8 cellular contexts compared by ENCODE assay signal in the genomic region with DNA sequence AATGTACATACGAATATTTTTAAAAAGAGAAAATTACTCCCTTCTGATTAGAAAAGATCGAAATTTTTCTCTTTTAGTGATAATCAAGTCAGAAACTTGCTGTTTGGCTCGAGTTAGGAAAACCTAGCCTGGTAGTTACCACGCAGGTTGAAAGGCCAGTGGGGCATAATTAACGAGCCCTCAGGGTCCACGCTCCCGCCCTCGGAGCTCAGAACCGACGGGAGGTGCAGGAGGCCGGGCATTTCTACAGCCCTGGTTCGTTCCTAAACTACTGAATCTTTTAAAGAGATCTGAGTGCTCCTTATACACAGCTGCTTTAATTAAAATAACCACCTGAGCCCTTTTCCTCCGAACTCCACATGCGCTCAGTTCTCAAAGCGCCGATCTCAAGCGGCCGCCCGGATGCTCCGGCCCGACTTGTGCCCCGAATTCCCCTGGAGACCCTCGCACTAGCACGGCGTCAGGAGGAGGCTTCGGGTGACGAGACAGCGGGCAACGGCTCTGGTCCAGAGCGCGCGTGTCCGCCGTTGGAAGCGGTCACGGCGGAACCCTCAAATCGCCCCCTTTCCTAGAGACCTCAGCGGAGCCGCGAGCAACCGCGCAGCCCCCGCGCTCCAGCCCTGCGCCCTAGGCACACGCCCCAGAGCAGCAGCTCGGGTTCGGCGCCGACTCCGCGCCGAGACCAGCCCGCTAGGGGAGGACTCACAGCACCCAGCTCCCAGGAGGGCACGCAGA. TPM values are rescaled to one million over a fixed set of nuclear protein-coding genes. Genes with fewer than 3 reads are reported as not detected.
DNase-seq lines count a peak whose midpoint lies in the region; ATAC-seq and TF ChIP-seq lines count a peak whose summit lies in the region.

No MANE protein-coding gene starts in this region.

- intact Hi-C loops in CD4-positive, alpha-beta memory T cell (cut with micrococcal nuclease) = loop anchor here (1.0 to 10.0 kb wide), 3 partner anchors 47 to 804 kb away; partner anchors contain the start of gene FAM120B
- intact Hi-C loops in breast epithelium (cut with DNase I; ENCODE audit: low total_unique reads) = no loop called here

- no peak for TF ChIP-seq POLR2A in breast epithelium (IDR thresholded peaks at IDR 0.05)
- no peak for TF ChIP-seq POLR2A in upper lobe of left lung (IDR thresholded peaks at IDR 0.05)

- H3K9me3 ChIP-seq in CD4-positive, alpha-beta memory T cell (ENCODE audit: control insufficient read depth in 1 of 2, low read length in 2 of 2) = no peaks in the 10 kb centered on the region
- H3K9me3 ChIP-seq in breast epithelium (no peaks in the 10 kb centered on the region), upper lobe of left lung (no peaks in the 10 kb centered on the region)

- H3K4me1 ChIP-seq in CD4-positive, alpha-beta memory T cell (ENCODE audit: insufficient read depth, low read length) = peaks cover 50% of the 10 kb centered on the region
- H3K4me1 ChIP-seq in breast epithelium = peaks cover 0 to 6% of the 10 kb centered on the region in 2 donors
- peaks cover 37 to 47% (median 41%) of the 10 kb centered on the region in 4 donors for H3K4me1 ChIP-seq in upper lobe of left lung

- POLR2A ChIA-PET in CD4-positive, alpha-beta memory T cell (lab: Charles Lee; ENCODE audit: partially characterized antibody) = interaction anchor here (0.8 to 6.7 kb wide), 15 partner anchors 9 to 1871 kb away, joined by 3 to 279 read pairs (median 6); partner anchors contain the start of genes DYNLT2, ERMARD, PDCD2 and PHF10

- TF ChIP-seq EP300 in upper lobe of left lung (IDR thresholded peaks at IDR 0.05) = no peak

- 1% methylated on average over 22 to 37 of the region's 56 CpGs for WGBS in upper lobe of left lung, 2 donors

- peaks cover under 1 to 30% of the 10 kb centered on the region in 2 donors for H3K36me3 Mint-ChIP-seq in CD4-positive, alpha-beta memory T cell

- DNase-seq in CD4-positive, alpha-beta memory T cell = no peak
- peak; percentile 37 to 57 for DNase-seq in Kasumi-1 (lab: John Stamatoyannopoulos, UW)
- DNase-seq in breast epithelium (ENCODE audit: low spot score in 2 of 2) = no peak
- peak; percentile 14 for DNase-seq in medulla oblongata (ENCODE audit: extremely low spot score)
- no peak for DNase-seq in upper lobe of left lung
- no peak for DNase-seq in activated CD8-positive, alpha-beta memory T cell treated with anti-CD3 and anti-CD28 coated beads, Interleukin-2, amount 50 U/mL, for 4 hours

- H3K4me1 Mint-ChIP-seq in CD4-positive, alpha-beta memory T cell = peaks cover 28 to 71% (median 47%) of the 10 kb centered on the region in 4 donors

- no peaks in the 10 kb centered on the region for H3K36me3 ChIP-seq in CD4-positive, alpha-beta memory T cell (ENCODE audit: insufficient read depth, low read length)
- no peaks in the 10 kb centered on the region for H3K36me3 ChIP-seq in breast epithelium
- peaks cover 0 to 4% (median 0%) of the 10 kb centered on the region in 4 donors for H3K36me3 ChIP-seq in upper lobe of left lung

- peak overlapping the region; percentile 92 to 96 (median 94) for H3K27ac Mint-ChIP-seq in CD4-positive, alpha-beta memory T cell

- peak overlapping the region; percentile 90 to 97 (median 92) for H3K4me3 Mint-ChIP-seq in CD4-positive, alpha-beta memory T cell

- no peaks in the 10 kb centered on the region for H3K9me3 Mint-ChIP-seq in CD4-positive, alpha-beta memory T cell

- no peaks in the 10 kb centered on the region for H3K27me3 Mint-ChIP-seq in CD4-positive, alpha-beta memory T cell

- ATAC-seq in GM19467 (IDR thresholded peaks at IDR 0.05; ENCODE audit: unreplicated experiment) (peak; percentile 12), upper lobe of left lung (ENCODE audit: low FRiP score in 2 of 2) (peak; percentile 6 to 16), HG03378 (IDR thresholded peaks at IDR 0.05; ENCODE audit: unreplicated experiment) (no peak)

- TF ChIP-seq CTCF in breast epithelium (IDR thresholded peaks at IDR 0.05) (no peak), upper lobe of left lung (IDR thresholded peaks at IDR 0.05) (peak in 1 of 6 experiments; percentile 4)

- H3K27ac ChIP-seq in CD4-positive, alpha-beta memory T cell (ENCODE audit: low read depth, low read length) = peak overlapping the region; percentile 94
- peak overlapping the region; percentile 95 to 96 for H3K27ac ChIP-seq in breast epithelium
- H3K27ac ChIP-seq in upper lobe of left lung = peak overlapping the region; percentile 93 to 97 (median 94)

- H3K27me3 ChIP-seq in CD4-positive, alpha-beta memory T cell (ENCODE audit: insufficient read depth, low read length) = no peaks in the 10 kb centered on the region
- H3K27me3 ChIP-seq in breast epithelium (no peaks in the 10 kb centered on the region), upper lobe of left lung (no peaks in the 10 kb centered on the region)

- peak overlapping the region; percentile 76 to 98 for H3K4me3 ChIP-seq in CD4-positive, alpha-beta memory T cell (ENCODE audit: low read length in 2 of 2)
- H3K4me3 ChIP-seq in breast epithelium (peak overlapping the region; percentile 87 to 93 (median 92)), upper lobe of left lung (peak overlapping the region; percentile 74 to 99 (median 94))

- CTCF ChIA-PET in CD4-positive, alpha-beta memory T cell (lab: Charles Lee; ENCODE audit: partially characterized antibody) = interaction anchor here (0.6 to 3.1 kb wide), 4 partner anchors 9 to 50 kb away, joined by 3 to 15 read pairs (median 4); partner anchors contain the start of genes DYNLT2 and ERMARD

RNA-seq across cellular contexts. Expression of gene WDR27, which starts 0.4 kb away (rescaled TPM):
- total RNA-seq in CD4-positive, alpha-beta memory T cell = 10 to 100 TPM; 73.0 to 82.8 TPM
- polyA plus RNA-seq in CD4-positive, alpha-beta memory T cell = 1 to 10 TPM; 5.9 to 6.7 TPM
- total RNA-seq in breast epithelium (10 to 100 TPM; 21.3 to 68.6 (median 56.4) TPM), upper lobe of left lung (10 to 100 TPM; 20.1 to 80.7 (median 40.3) TPM)

RNA-seq across cellular contexts. Expression of gene C6orf120, which starts 0.5 kb away (rescaled TPM):
- 10 to 100 TPM; 32.9 to 35.9 TPM for total RNA-seq in CD4-positive, alpha-beta memory T cell
- 10 to 100 TPM in 1 of 2 donors, 1 to 10 TPM in 1; 8.3 to 11.0 TPM for polyA plus RNA-seq in CD4-positive, alpha-beta memory T cell
- total RNA-seq in breast epithelium (10 to 100 TPM; 29.5 to 49.0 (median 33.4) TPM), upper lobe of left lung (10 to 100 TPM; 16.8 to 33.5 (median 26.9) TPM)

RNA-seq across cellular contexts. Expression of gene PHF10, which starts 22.9 kb away (rescaled TPM):
- 100 to 1,000 TPM; 106 to 108 TPM for total RNA-seq in CD4-positive, alpha-beta memory T cell
- 10 to 100 TPM; 17.5 to 24.0 TPM for polyA plus RNA-seq in CD4-positive, alpha-beta memory T cell
- total RNA-seq in breast epithelium (10 to 100 TPM; 50.1 to 79.2 (median 61.6) TPM), upper lobe of left lung (10 to 100 TPM; 30.0 to 79.2 (median 42.4) TPM)

RNA-seq across cellular contexts. Expression of gene DYNLT2, which starts 50.0 kb away (rescaled TPM):
- total RNA-seq in CD4-positive, alpha-beta memory T cell = 1 to 10 TPM; 4.6 to 6.9 TPM
- 1 to 10 TPM in 1 of 2 donors, under 1 TPM in 1; 0.56 to 1.5 TPM for polyA plus RNA-seq in CD4-positive, alpha-beta memory T cell
- total RNA-seq in breast epithelium (1 to 10 TPM; 1.9 to 2.6 (median 2.3) TPM), upper lobe of left lung (1 to 10 TPM in 5 of 6 donors, under 1 TPM in 1; 0.89 to 6.3 (median 1.2) TPM)

RNA-seq across cellular contexts. Expression of gene ERMARD, which starts 50.0 kb away (rescaled TPM):
- total RNA-seq in CD4-positive, alpha-beta memory T cell = 10 to 100 TPM; 33.4 to 41.4 TPM
- 10 to 100 TPM; 11.0 to 11.9 TPM for polyA plus RNA-seq in CD4-positive, alpha-beta memory T cell
- 10 to 100 TPM; 20.6 to 31.0 (median 27.7) TPM for total RNA-seq in breast epithelium
- total RNA-seq in upper lobe of left lung = 10 to 100 TPM; 12.6 to 51.3 (median 18.5) TPM

Comparison
In these comparisons a context has a peak if more than half of its experiments do, and no peak if none do; other contexts are left out.
1. DNase-seq: peak in Kasumi-1 (2 of 2) and medulla oblongata (single experiment); none in CD4-positive, alpha-beta memory T cell (0 of 5), breast epithelium (0 of 2), upper lobe of left lung (0 of 2) and activated CD8-positive, alpha-beta memory T cell treated with anti-CD3 and anti-CD28 coated beads, Interleukin-2, amount 50 U/mL, for 4 hours (single experiment).
2. Peak in every context shown above with its lines, with median percentiles within 50 percentile points of each other: H3K27ac ChIP-seq and H3K4me3 ChIP-seq.